ENCODE assay signal across 20 cellular contexts in genomic region chr5:29230526-29231050, GRCh38.
"Had no signal": no experiment of that assay in that cellular context is flagged by ENCODE, and none has a peak within 500 bp of the region (broad histone marks: within the 10 kb centered on the region; RNA-seq: fewer than 3 reads in every experiment).

No MANE protein-coding gene starts in this region.

- H3K36me3 ChIP-seq: right atrium auricular region, stomach, thoracic aorta had no signal

- H3K36me3 Mint-ChIP-seq: naive B cell had no signal

- H3K4me3 ChIP-seq: coronary artery, hepatocyte, right atrium auricular region, stomach, thoracic aorta had no signal

- H3K4me1 Mint-ChIP-seq: naive B cell, nephron had no signal

- H3K27ac Mint-ChIP-seq: endodermal cell, naive B cell, nephron had no signal

- H3K27me3 Mint-ChIP-seq: naive B cell had no signal

- H3K4me3 Mint-ChIP-seq: endodermal cell, naive B cell, nephron had no signal

- H3K9me3 Mint-ChIP-seq: endodermal cell, nephron had no signal

- H3K4me1 ChIP-seq: right atrium auricular region, stomach had no signal

- H3K27ac ChIP-seq: coronary artery, hepatocyte, right atrium auricular region, stomach, thoracic aorta had no signal

- DNase-seq: effector CD4-positive, alpha-beta T cell; endodermal cell; erythroblast; foreskin melanocyte; head of caudate nucleus; left colon; mesendoderm; naive B cell; posterior cingulate gyrus; small intestine; stimulated activated CD4-positive, alpha-beta T cell treated with anti-CD3 and anti-CD28 coated beads, Interleukin-12 subunit alpha, Interleukin-12 subunit beta, amount 100 ng/mL, for 4 hours; stimulated activated naive CD4-positive, alpha-beta T cell; stomach; substantia nigra; trophoblast cell had no signal

- H3K9me3 ChIP-seq: right atrium auricular region, stomach, thoracic aorta had no signal

- ATAC-seq: left colon had no signal
